35 cellular contexts compared by ENCODE assay signal in genomic region chr6:50135968-50136367, GRCh38.
DNase-seq lines count a peak whose midpoint lies in the region; ATAC-seq, FAIRE-seq and TF ChIP-seq lines count a peak whose summit lies in the region.
"Had no signal": no experiment of that assay in that cellular context is flagged by ENCODE, and none has a peak within 500 bp of the region (broad histone marks: within the 10 kb centered on the region; RNA-seq: fewer than 3 reads in every experiment).

No MANE protein-coding gene starts in this region.

- POLR2A ChIA-PET in HepG2 (lab: Yijun Ruan, JAX) (no interaction called here), GM12878 (lab: Charles Lee) (no interaction called here), H1 (lab: Charles Lee; ENCODE audit: partially characterized antibody) (no interaction called here)

- H3K23me2 ChIP-seq in H1 (ENCODE audit: low read depth, low read length), result no peaks in the 10 kb centered on the region

- H4K8ac ChIP-seq in H1 (ENCODE audit: extremely low read depth, insufficient read depth, low read length) (no peak overlapping the region), mesenchymal stem cell (ENCODE audit: low read length) (no peak overlapping the region)

- H4K20me1 ChIP-seq in HepG2 (ENCODE audit: insufficient read depth, low read length) (no peaks in the 10 kb centered on the region), GM12878 (ENCODE audit: control insufficient read depth, insufficient read depth) (no peaks in the 10 kb centered on the region), H1 (replicated peaks in 1 of 2; ENCODE audit: control insufficient read depth in 1 of 2, insufficient read depth in 2 of 2, low read length in 2 of 2) (no peaks in the 10 kb centered on the region)
- H4K20me1 ChIP-seq: BLaER1; BLaER1 treated with 17β-estradiol and CSF1 and Interleukin-3, amounts not matched to agents 10 nM and 100 nM had no signal

- TF ChIP-seq POLR2A in HepG2 (IDR thresholded peaks at IDR 0.05; ENCODE audit: insufficient read depth in 1 of 2, low read depth in 2 of 2, low read length in 2 of 2) (no peak), GM12878 (IDR thresholded peaks at IDR 0.05; ENCODE audit: low read depth, low read length) (no peak), H1 (IDR thresholded peaks at IDR 0.05; ENCODE audit: control extremely low read depth in 1 of 2, low read depth in 2 of 2, low read length in 2 of 2) (no peak)

- no peak overlapping the region for H3K9ac ChIP-seq in liver (ENCODE audit: low read depth in 1 of 2, low read length in 2 of 2)
- H3K9ac ChIP-seq in HepG2 (ENCODE audit: insufficient read depth, low read depth, low read length), result no peak overlapping the region
- H3K9ac ChIP-seq in GM12878 (ENCODE audit: control insufficient read depth, insufficient read depth, low read length), result no peak overlapping the region
- no peak overlapping the region for H3K9ac ChIP-seq in H1 (replicated peaks in 1 of 4; ENCODE audit: extremely low read depth in 1 of 4, low read depth in 3 of 4, low read length in 3 of 4)
- H3K9ac ChIP-seq in mesenchymal stem cell (ENCODE audit: low read length), result no peak overlapping the region
- H3K9ac ChIP-seq: BLaER1; BLaER1 treated with 17β-estradiol and CSF1 and Interleukin-3, amounts not matched to agents 10 nM and 100 nM had no signal

- SMC1A ChIA-PET in GM12878 (lab: Charles Lee; ENCODE audit: uncharacterized antibody, unreplicated experiment), result no interaction called here

- H3K4ac ChIP-seq in H1 (replicated peaks; ENCODE audit: insufficient read length, low read depth, low read length), result no peak overlapping the region
- no peak overlapping the region for H3K4ac ChIP-seq in mesenchymal stem cell (ENCODE audit: low read depth in 1 of 2, low read length in 2 of 2)

- in situ Hi-C loops in HepG2 (cut with HindIII; ENCODE audit: extremely low pct_ligation_motif_present, low pct_unique_long_range_greater_than_20kb), result loop anchor here (25.0 kb wide), 1 partner anchor 651 kb away; no protein-coding TSS in a partner anchor
- in situ Hi-C loops in GM12878 (cut with MboI), result loop anchor here (10.0 kb wide), 1 partner anchor 659 kb away; no protein-coding TSS in a partner anchor

- no peak for TF ChIP-seq RAD21 in liver (IDR thresholded peaks at IDR 0.05)
- no peak for TF ChIP-seq RAD21 in HepG2 (CRISPR knock-in tag; IDR thresholded peaks at IDR 0.05)
- TF ChIP-seq RAD21 in GM12878 (IDR thresholded peaks at IDR 0.05; ENCODE audit: insufficient read depth, low read depth, low read length), result no peak
- TF ChIP-seq RAD21 in H1 (IDR thresholded peaks at IDR 0.05 in 1 of 2, conservative IDR thresholded peaks at IDR 0.05 in 1 of 2; ENCODE audit: low read depth in 2 of 2, low read length in 2 of 2), result no peak

- CTCF ChIA-PET in HepG2 (lab: Yijun Ruan, JAX; ENCODE audit: low intra/inter-chr PET ratio, low total read pairs) (no interaction called here), GM12878 (lab: Yijun Ruan, JAX) (no interaction called here), H1 (lab: Charles Lee; ENCODE audit: partially characterized antibody) (interaction anchor here (10.6 kb wide), 1 partner anchor 9 kb away, joined by 43 read pairs; no protein-coding TSS in a partner anchor)

- H2BK12ac ChIP-seq in H1 (ENCODE audit: low read depth, low read length), result no peak overlapping the region
- no peak overlapping the region for H2BK12ac ChIP-seq in mesenchymal stem cell (ENCODE audit: low read length in 2 of 2)

- H2BK120ac ChIP-seq in H1 (replicated peaks; ENCODE audit: low read depth, low read length), result no peak overlapping the region
- H2BK120ac ChIP-seq in mesenchymal stem cell (ENCODE audit: low read depth, low read length), result no peak overlapping the region

- H2BK20ac ChIP-seq in H1 (ENCODE audit: low read length), result no peak overlapping the region

- TF ChIP-seq CTCF in liver (IDR thresholded peaks at IDR 0.05; ENCODE audit: low read depth, low read length, missing input control) (no peak), HepG2 (CRISPR knock-in tag; IDR thresholded peaks at IDR 0.05) (no peak), GM12878 (IDR thresholded peaks at IDR 0.05 in 2 of 3, conservative IDR thresholded peaks at IDR 0.05 in 1 of 3; ENCODE audit: control insufficient read depth in 2 of 3, extremely low read depth in 1 of 3, insufficient read depth in 1 of 3, low read depth in 3 of 3, low read length in 3 of 3) (no peak), H1 (IDR thresholded peaks at IDR 0.05; ENCODE audit: control extremely low read depth in 1 of 3, insufficient read depth in 1 of 3, low read depth in 1 of 3, low read length in 3 of 3) (no peak)

- BruUV-seq in HepG2 (replicated peaks; lab: Mats Ljungman, UMichigan) (no TSS peak), GM12878 (replicated peaks; lab: Mats Ljungman, UMichigan) (no TSS peak)

- H3K79me2 ChIP-seq in HepG2 (ENCODE audit: insufficient read depth, low read length) (no peaks in the 10 kb centered on the region), GM12878 (ENCODE audit: control insufficient read depth, insufficient read depth, low read length) (no peaks in the 10 kb centered on the region), H1 (ENCODE audit: control insufficient read depth in 1 of 2, insufficient read depth in 2 of 2, low read length in 2 of 2) (no peaks in the 10 kb centered on the region)

- H2AK5ac ChIP-seq in H1 (ENCODE audit: low read depth, low read length) (no peak overlapping the region), mesenchymal stem cell (ENCODE audit: low read length, severe bottlenecking) (no peak overlapping the region)

- H3K23ac ChIP-seq in H1 (ENCODE audit: insufficient read length), result no peak overlapping the region
- H3K23ac ChIP-seq in mesenchymal stem cell (ENCODE audit: low read length in 2 of 2), result no peak overlapping the region

- FAIRE-seq in HepG2 (lab: Jason Lieb, UNC) (no peak), GM12878 (lab: Jason Lieb, UNC) (peak; percentile 13), H1 (lab: Jason Lieb, UNC) (no peak)
- FAIRE-seq: A204.1, A549, D721Med had no signal

- 35% methylated on average over 1 of the region's 1 CpG for WGBS in liver
- 0% methylated on average over 1 of the region's 1 CpG for WGBS in HepG2 (ENCODE audit: low lambda C conversion rate)
- WGBS in GM12878 (ENCODE audit: insufficient coverage, insufficient replicate concordance, low lambda C conversion rate, missing lambda C conversion rate), result 0% methylated on average over 1 of the region's 1 CpG
- 87% methylated on average over 1 of the region's 1 CpG; no CpG with 5 or more reads in 1 of the 2 experiments for WGBS in H1 (ENCODE audit: extremely low coverage in 1 of 2, insufficient coverage in 1 of 2, insufficient read length in 1 of 2, insufficient replicate concordance in 2 of 2, low coverage in 1 of 2, low lambda C conversion rate in 2 of 2, missing lambda C conversion rate in 1 of 2), 2 experiments
- WGBS in mesenchymal stem cell, result 90% methylated on average over 1 of the region's 1 CpG

- H3K14ac ChIP-seq in H1 (ENCODE audit: insufficient read length) (no peak overlapping the region), mesenchymal stem cell (ENCODE audit: low read length in 2 of 2) (no peak overlapping the region)

- H3K4me3 ChIP-seq in liver (ENCODE audit: low read depth in 1 of 3, low read length in 3 of 3) (no peak overlapping the region), HepG2 (replicated peaks in 1 of 3; ENCODE audit: insufficient read depth in 1 of 3, low read depth in 2 of 3, low read length in 3 of 3) (no peak overlapping the region), GM12878 (no peak overlapping the region), H1 (ENCODE audit: extremely low read depth in 1 of 4, insufficient read depth in 2 of 4, low read depth in 3 of 4, low read length in 4 of 4) (no peak overlapping the region), mesenchymal stem cell (ENCODE audit: insufficient read depth in 1 of 2, low read depth in 1 of 2, low read length in 2 of 2) (no peak overlapping the region)
- H3K4me3 ChIP-seq: A549; BLaER1; BLaER1 treated with 17β-estradiol and CSF1 and Interleukin-3, amounts not matched to agents 10 nM and 100 nM had no signal

- H3K36me3 ChIP-seq in liver (ENCODE audit: control insufficient read depth in 4 of 4, insufficient read depth in 3 of 4, low read depth in 1 of 4, low read length in 3 of 4), result no peaks in the 10 kb centered on the region
- no peaks in the 10 kb centered on the region for H3K36me3 ChIP-seq in HepG2 (replicated peaks in 1 of 2; ENCODE audit: control insufficient read depth in 1 of 2, insufficient read depth in 2 of 2, low read length in 2 of 2)
- H3K36me3 ChIP-seq in GM12878 (ENCODE audit: control insufficient read depth in 2 of 2, insufficient read depth in 2 of 2, low read length in 1 of 2), result no peaks in the 10 kb centered on the region
- no peaks in the 10 kb centered on the region for H3K36me3 ChIP-seq in H1 (ENCODE audit: control insufficient read depth in 2 of 4, insufficient read depth in 4 of 4, low read length in 3 of 4)
- H3K36me3 ChIP-seq in mesenchymal stem cell (ENCODE audit: control insufficient read depth in 1 of 2, insufficient read depth in 2 of 2, low read depth in 1 of 2, low read length in 2 of 2), result no peaks in the 10 kb centered on the region
- H3K36me3 ChIP-seq: BE2C; BLaER1; BLaER1 treated with 17β-estradiol and CSF1 and Interleukin-3, amounts not matched to agents 10 nM and 100 nM had no signal

- H3K27me3 ChIP-seq in liver (ENCODE audit: control insufficient read depth in 4 of 4, insufficient read depth in 4 of 4, low read length in 3 of 4) (no peaks in the 10 kb centered on the region), HepG2 (ENCODE audit: control insufficient read depth in 1 of 2, insufficient read depth in 2 of 2, low read length in 2 of 2) (no peaks in the 10 kb centered on the region), GM12878 (replicated peaks in 1 of 2; ENCODE audit: control insufficient read depth in 2 of 2, insufficient read depth in 2 of 2, low read length in 1 of 2) (no peaks in the 10 kb centered on the region), H1 (replicated peaks in 1 of 4; ENCODE audit: control insufficient read depth in 3 of 4, extremely low read depth in 1 of 4, insufficient read depth in 3 of 4, low read length in 3 of 4) (no peaks in the 10 kb centered on the region), mesenchymal stem cell (ENCODE audit: control insufficient read depth in 1 of 2, insufficient read depth in 1 of 2, low read length in 2 of 2) (no peaks in the 10 kb centered on the region)
- H3K27me3 ChIP-seq: BE2C; BLaER1; BLaER1 treated with 17β-estradiol and CSF1 and Interleukin-3, amounts not matched to agents 10 nM and 100 nM had no signal

- H2AFZ ChIP-seq in HepG2 (ENCODE audit: low read length) (no peak overlapping the region), GM12878 (ENCODE audit: control insufficient read depth, low read depth, low read length) (no peak overlapping the region), H1 (ENCODE audit: low read length) (peak overlapping the region; percentile 2; the same call in 1 of the 2 replicates), mesenchymal stem cell (ENCODE audit: low read depth, low read length) (no peak overlapping the region)

- RAD21 ChIA-PET in GM12878 (lab: Charles Lee; ENCODE audit: unreplicated experiment), result no interaction called here

- intact Hi-C loops in HepG2 (cut with micrococcal nuclease; ENCODE audit: unreplicated experiment), result no loop called here
- intact Hi-C loops in GM12878 (cut with micrococcal nuclease; ENCODE audit: unreplicated experiment), result no loop called here

- H2BK15ac ChIP-seq in H1 (ENCODE audit: low read length) (no peak overlapping the region), mesenchymal stem cell (ENCODE audit: low read depth, poor library complexity, severe bottlenecking) (no peak overlapping the region)

- H3K56ac ChIP-seq in H1 (replicated peaks; ENCODE audit: insufficient read length, low read depth, low read length), result no peak overlapping the region

- H4K5ac ChIP-seq in H1 (ENCODE audit: insufficient read length, low read depth, low read length), result no peak overlapping the region

- no peaks in the 10 kb centered on the region for H3K79me1 ChIP-seq in H1 (ENCODE audit: low read depth, low read length)
- H3K79me1 ChIP-seq in mesenchymal stem cell (replicated peaks; ENCODE audit: low read length, poor library complexity, severe bottlenecking), result no peaks in the 10 kb centered on the region

- H4K91ac ChIP-seq in H1 (replicated peaks; ENCODE audit: insufficient read length, low read length), result no peak overlapping the region
- H4K91ac ChIP-seq in mesenchymal stem cell (ENCODE audit: low read length), result no peak overlapping the region

- H3K4me1 ChIP-seq in liver (ENCODE audit: control insufficient read depth in 4 of 4, insufficient read depth in 4 of 4, low read length in 3 of 4), result no peaks in the 10 kb centered on the region
- peaks cover 5% of the 10 kb centered on the region; the same call in 1 of the 2 replicates for H3K4me1 ChIP-seq in HepG2 (ENCODE audit: insufficient read depth, low read length)
- H3K4me1 ChIP-seq in GM12878 (ENCODE audit: control insufficient read depth, insufficient read depth, low read length), result no peaks in the 10 kb centered on the region
- no peaks in the 10 kb centered on the region for H3K4me1 ChIP-seq in H1 (replicated peaks in 1 of 4; ENCODE audit: control insufficient read depth in 3 of 4, insufficient read depth in 4 of 4, low read length in 3 of 4)
- no peaks in the 10 kb centered on the region for H3K4me1 ChIP-seq in mesenchymal stem cell (ENCODE audit: control insufficient read depth, insufficient read depth, low read depth, low read length)
- H3K4me1 ChIP-seq: A549; BE2C; BLaER1; BLaER1 treated with 17β-estradiol and CSF1 and Interleukin-3, amounts not matched to agents 10 nM and 100 nM; Caco-2 had no signal

- H3K18ac ChIP-seq in H1 (ENCODE audit: extremely low read depth, low read length) (no peak overlapping the region), mesenchymal stem cell (ENCODE audit: low read depth in 1 of 2, low read length in 2 of 2) (no peak overlapping the region)

- ATAC-seq in HepG2, result no peak
- no peak for ATAC-seq in GM12878
- ATAC-seq: A549; CD8-positive, alpha-beta T cell had no signal

- TF ChIP-seq EP300 in HepG2 (IDR thresholded peaks at IDR 0.05; ENCODE audit: low read depth in 2 of 2, low read length in 2 of 2) (no peak), HepG2 (CRISPR knock-in tag; IDR thresholded peaks at IDR 0.05; ENCODE audit: borderline replicate concordance) (no peak), GM12878 (IDR thresholded peaks at IDR 0.05; ENCODE audit: borderline replicate concordance in 1 of 2, control insufficient read depth in 1 of 2, low read depth in 2 of 2, low read length in 2 of 2) (no peak), H1 (IDR thresholded peaks at IDR 0.05; ENCODE audit: borderline replicate concordance in 1 of 2, low read depth in 2 of 2, low read length in 2 of 2) (no peak)

- H2BK5ac ChIP-seq in H1 (ENCODE audit: low read depth, low read length), result no peak overlapping the region
- H2BK5ac ChIP-seq in mesenchymal stem cell (ENCODE audit: low read depth, low read length, poor library complexity, severe bottlenecking), result no peak overlapping the region

- H3K27ac ChIP-seq in liver (ENCODE audit: low read depth in 1 of 2, low read length in 2 of 2), result no peak overlapping the region
- H3K27ac ChIP-seq in HepG2 (ENCODE audit: extremely low read length, insufficient read depth, low read length), result no peak overlapping the region
- H3K27ac ChIP-seq in GM12878 (ENCODE audit: control insufficient read depth, insufficient read depth), result no peak overlapping the region
- no peak overlapping the region for H3K27ac ChIP-seq in H1 (ENCODE audit: low read depth, low read length)
- H3K27ac ChIP-seq in mesenchymal stem cell (ENCODE audit: low read length, poor library complexity, severe bottlenecking), result no peak overlapping the region
- H3K27ac ChIP-seq: 22Rv1; A549; BLaER1; BLaER1 treated with 17β-estradiol and CSF1 and Interleukin-3, amounts not matched to agents 10 nM and 100 nM; C4-2B had no signal

- DNase-seq in HepG2 (ENCODE audit: low spot score), result no peak
- no peak for DNase-seq in GM12878 (ENCODE audit: low read depth, low spot score)
- no peak for DNase-seq in H1 (ENCODE audit: low read depth in 1 of 2, low spot score in 2 of 2)
- DNase-seq in renal cortical epithelial cell (ENCODE audit: low read depth), result peak; percentile 26
- DNase-seq in NCI-H2227 (lab: John Stamatoyannopoulos, UW; ENCODE audit: unreplicated experiment), result no peak
- no peak for DNase-seq in mesenchymal stem cell
- DNase-seq in stimulated activated CD4-positive, alpha-beta T cell treated with anti-CD3 and anti-CD28 coated beads, Interleukin-2, amount 100 ng/mL, for 48 hours, result no peak
- DNase-seq: 8988T; ACHN; AML-193; BE2C; C1 segment of cervical spinal cord; Caco-2; Calu3; CD4-positive, alpha-beta memory T cell; CD4-positive, alpha-beta T cell; CD4-positive, CD25-positive, alpha-beta regulatory T cell; CD8-positive, alpha-beta memory T cell; CD8-positive, alpha-beta T cell; COR-L47; DMS 273 treated with DMSO at 0.1 percent for 48 hours; DMS153; DMS53; DMS79; DMS79 treated with DMSO at 0.1 percent for 48 hours; DND-41; EL had no signal

- H3K9me3 ChIP-seq in liver (ENCODE audit: control insufficient read depth in 4 of 4, low read length in 3 of 4), result no peaks in the 10 kb centered on the region
- H3K9me3 ChIP-seq in HepG2 (ENCODE audit: low read length), result no peaks in the 10 kb centered on the region
- H3K9me3 ChIP-seq in GM12878 (replicated peaks; ENCODE audit: control insufficient read depth, insufficient read depth, low read length), result no peaks in the 10 kb centered on the region
- H3K9me3 ChIP-seq in H1 (ENCODE audit: insufficient read depth in 2 of 2, low read depth in 1 of 2, low read length in 1 of 2), result no peaks in the 10 kb centered on the region
- no peaks in the 10 kb centered on the region for H3K9me3 ChIP-seq in mesenchymal stem cell (ENCODE audit: control insufficient read depth, low read length)
- H3K9me3 ChIP-seq: A549; BE2C; BLaER1; BLaER1 treated with 17β-estradiol and CSF1 and Interleukin-3, amounts not matched to agents 10 nM and 100 nM; Caco-2 had no signal

- H3K4me2 ChIP-seq in HepG2 (ENCODE audit: low read depth, low read length) (no peak overlapping the region), GM12878 (ENCODE audit: control insufficient read depth, insufficient read depth) (no peak overlapping the region), H1 (ENCODE audit: insufficient read depth in 1 of 2, low read depth in 2 of 2, low read length in 2 of 2) (no peak overlapping the region), mesenchymal stem cell (ENCODE audit: low read length, poor library complexity, severe bottlenecking) (no peak overlapping the region)
- H3K4me2 ChIP-seq: A549; BLaER1; BLaER1 treated with 17β-estradiol and CSF1 and Interleukin-3, amounts not matched to agents 10 nM and 100 nM had no signal
